ENCODE assay signal across 1 cellular context in the genomic region with DNA sequence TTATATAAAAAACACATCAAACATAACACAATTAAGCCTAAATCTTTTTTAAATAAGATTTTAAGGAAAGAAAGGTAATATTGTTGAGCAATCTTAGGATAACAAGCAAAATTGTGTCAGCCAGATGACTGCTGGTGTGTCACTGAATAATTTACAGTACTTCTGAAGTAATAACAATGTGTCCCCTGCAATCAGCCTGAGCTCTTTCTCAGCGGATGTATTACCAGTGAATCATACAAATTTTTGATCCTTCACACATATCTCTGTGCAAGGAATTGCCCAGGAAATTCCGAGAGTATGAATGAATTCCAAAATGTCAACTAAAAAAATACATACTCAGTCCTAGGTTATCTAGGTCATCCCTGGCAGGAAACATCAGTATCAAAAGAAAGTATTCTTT.
TF ChIP-seq lines count a peak whose summit lies in the region.

No MANE protein-coding gene starts in this region.

TF ChIP-seq in HepG2, 621 proteins besides CTCF, POLR2A, EP300 and RAD21 (continued from another document):
- TF ChIP-seq ZHX1 (CRISPR knock-in tag; IDR thresholded peaks at IDR 0.05; ENCODE audit: low read depth) (no peak), ARNT2 (CRISPR knock-in tag; IDR thresholded peaks at IDR 0.05; ENCODE audit: low read depth) (no peak), ESRRA (CRISPR knock-in tag; IDR thresholded peaks at IDR 0.05; ENCODE audit: low read depth) (no peak), HDAC1 (CRISPR knock-in tag; IDR thresholded peaks at IDR 0.05) (no peak), TCF12 (IDR thresholded peaks at IDR 0.05) (no peak), TCF12 (CRISPR knock-in tag; IDR thresholded peaks at IDR 0.05) (no peak), ZNF124 (CRISPR knock-in tag; IDR thresholded peaks at IDR 0.05) (no peak), ZNF274 (CRISPR knock-in tag; IDR thresholded peaks at IDR 0.05) (no peak), ZNF746 (CRISPR knock-in tag; IDR thresholded peaks at IDR 0.05) (no peak)
